8 cellular contexts compared by ENCODE assay signal in the genomic region with DNA sequence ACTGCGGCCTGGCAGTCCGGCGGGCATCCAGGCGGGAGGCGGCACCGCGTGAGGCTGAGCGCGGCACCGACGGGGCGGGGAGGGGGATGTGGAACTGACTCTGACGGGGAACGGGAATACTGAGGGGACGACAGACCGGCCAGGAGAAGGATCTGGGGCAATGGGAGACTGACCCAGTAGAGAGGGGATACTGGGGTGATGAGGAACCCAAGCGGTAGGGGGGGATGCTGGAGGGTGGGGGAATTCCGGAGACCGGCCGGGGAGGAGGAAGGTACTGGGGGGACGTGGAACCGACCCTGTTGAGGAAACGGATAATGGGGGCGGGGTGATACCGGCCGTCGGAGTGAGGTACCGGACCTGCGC. TPM values are rescaled to one million over a fixed set of nuclear protein-coding genes. Genes with fewer than 3 reads are reported as not detected.
DNase-seq lines count a peak whose midpoint lies in the region; ATAC-seq, FAIRE-seq and TF ChIP-seq lines count a peak whose summit lies in the region.

No MANE protein-coding gene starts in this region.

- H3K36me3 ChIP-seq in PC-9 (ENCODE audit: low read depth): 0 out of 2 replicates have a peak, but pooled peaks cover 11% of the 10 kb centered on the region
- H3K36me3 ChIP-seq in K562 (ENCODE audit: control insufficient read depth, insufficient read depth, low read length): peaks cover 17% of the 10 kb centered on the region; the same call in 2 of the 3 replicates
- peaks cover 2% of the 10 kb centered on the region for H3K36me3 ChIP-seq in kidney epithelial cell (ENCODE audit: control insufficient read depth, insufficient read depth, low read length)

- H3K27me3 ChIP-seq in PC-9 (ENCODE audit: insufficient read depth, low read depth): no peaks in the 10 kb centered on the region
- H3K27me3 ChIP-seq in K562 (ENCODE audit: control insufficient read depth in 2 of 2, insufficient read depth in 2 of 2, low read length in 2 of 2): no peaks in the 10 kb centered on the region
- no peaks in the 10 kb centered on the region for H3K27me3 ChIP-seq in kidney epithelial cell (ENCODE audit: control insufficient read depth, insufficient read depth, low read length)

- H3K9me3 ChIP-seq in PC-9 (ENCODE audit: insufficient read depth, low read depth) (no peaks in the 10 kb centered on the region), K562 (replicated peaks; ENCODE audit: control insufficient read depth, insufficient read depth, low read depth, low read length) (no peaks in the 10 kb centered on the region; the same call in 1 of the 2 replicates)

- H3K4me3 ChIP-seq in PC-9: peak overlapping the region; percentile 95
- peak overlapping the region; percentile 66 for H3K4me3 ChIP-seq in K562
- H3K4me3 ChIP-seq in kidney epithelial cell (ENCODE audit: low read depth, low read length): peak overlapping the region; percentile 97

- intact Hi-C loops in PC-9 (cut with micrococcal nuclease; ENCODE audit: unreplicated experiment) (no loop called here), K562 (cut with micrococcal nuclease) (no loop called here)

- H3K79me2 ChIP-seq in PC-9 (ENCODE audit: low read depth): peaks cover 75% of the 10 kb centered on the region
- peaks cover 64% of the 10 kb centered on the region for H3K79me2 ChIP-seq in K562 (ENCODE audit: control insufficient read depth, insufficient read depth, low read length)

- H3K27ac ChIP-seq in PC-9 (peak overlapping the region; percentile 95), K562 (ENCODE audit: extremely low read depth, low read depth, low read length) (peak overlapping the region; percentile 76)

- FAIRE-seq in K562 (lab: Jason Lieb, UNC): no peak

- WGBS in K562 (ENCODE audit: insufficient coverage, low coverage, missing lambda C conversion rate): 0% methylated on average over 11 of the region's 29 CpGs

- CTCF ChIA-PET in PC-9 (lab: Charles Lee) (interaction anchor here (0.7 kb wide), 1 partner anchor 10 kb away, joined by 3 read pairs; no protein-coding TSS in a partner anchor), K562 (lab: Yijun Ruan, JAX; ENCODE audit: low intra/inter-chr PET ratio) (no interaction called here)

- H3K4me1 ChIP-seq in PC-9 (replicated peaks; ENCODE audit: insufficient read depth) (peaks cover 19% of the 10 kb centered on the region; the same call in 1 of the 2 replicates), K562 (replicated peaks in 1 of 2; ENCODE audit: control insufficient read depth in 2 of 2, insufficient read depth in 2 of 2, low read length in 2 of 2) (peaks cover 11 to 21% of the 10 kb centered on the region in 2 experiments; a peak in 4 of 5 replicates)

- no peaks in the 10 kb centered on the region for H3K9me2 ChIP-seq in PC-9 (ENCODE audit: insufficient read depth)

- H4K20me1 ChIP-seq in PC-9 (ENCODE audit: insufficient read depth): peaks cover 28% of the 10 kb centered on the region
- peaks cover 12% of the 10 kb centered on the region for H4K20me1 ChIP-seq in K562 (replicated peaks; ENCODE audit: control insufficient read depth, insufficient read depth, low read length)

- H3F3A ChIP-seq in PC-9 (ENCODE audit: insufficient read depth, low read depth): peaks cover 21% of the 10 kb centered on the region

- DNase-seq in Ammon's horn (ENCODE audit: low spot score) (peak; percentile 36), PC-9 (peak in 1 of 2 experiments; percentile 34), K562 (ENCODE audit: extremely low read depth in 1 of 4, low spot score in 3 of 4) (peak; percentile 28 to 58 (median 44)), kidney epithelial cell (ENCODE audit: low read depth) (no peak), NCI-H1436 (lab: John Stamatoyannopoulos, UW) (no peak), NCI-H510A treated with DMSO at 0.1 percent for 48 hours (lab: John Stamatoyannopoulos, UW) (no peak)
- peak; percentile 19 for DNase-seq in stimulated activated CD8-positive, alpha-beta memory T cell treated with anti-CD3 and anti-CD28 coated beads, Interleukin-12 subunit alpha, Interleukin-12 subunit beta, amount 100 ng/mL, for 4 hours (ENCODE audit: low read depth)

- H2AFZ ChIP-seq in PC-9 (peak overlapping the region; percentile 84), K562 (ENCODE audit: low read depth, low read length) (peak overlapping the region; percentile 90)

- no peak for TF ChIP-seq RAD21 in K562 (CRISPR knock-in tag; conservative IDR thresholded peaks at IDR 0.05 in 1 of 2, IDR thresholded peaks at IDR 0.05 in 1 of 2)

- BruUV-seq in PC-9 (replicated peaks; lab: Mats Ljungman, UMichigan) (no TSS peak), K562 (replicated peaks; lab: Mats Ljungman, UMichigan) (no TSS peak)

- H3K4me2 ChIP-seq in PC-9 (peak overlapping the region; percentile 88), K562 (ENCODE audit: insufficient read depth, low read length) (peak overlapping the region; percentile 88)

- in situ Hi-C loops in K562 (cut with MboI): no loop called here

- peak overlapping the region; percentile 98 for H3K9ac ChIP-seq in K562 (ENCODE audit: insufficient read depth in 1 of 2, low read depth in 2 of 2, low read length in 2 of 2)

- peaks cover 3% of the 10 kb centered on the region for H3K9me1 ChIP-seq in K562 (ENCODE audit: control insufficient read depth, insufficient read depth, low read length)

- TF ChIP-seq POLR2A in K562 (conservative IDR thresholded peaks at IDR 0.05): no peak

- POLR2A ChIA-PET in PC-9 (lab: Charles Lee; ENCODE audit: unreplicated experiment): interaction anchor here (0.6 kb wide), 1 partner anchor 555 kb away, joined by 18 read pairs; no protein-coding TSS in a partner anchor
- POLR2A ChIA-PET in K562 (lab: Yijun Ruan, JAX): interaction anchor here (0.7 to 2.4 kb wide), 6 partner anchors 10 to 343 kb away, joined by 3 to 8 read pairs (median 4); partner anchors contain the start of gene CENPP

- ATAC-seq in GM21515 (IDR thresholded peaks at IDR 0.05; ENCODE audit: unreplicated experiment) (peak; percentile 22), K562 (peak; percentile 10)

- no peak for TF ChIP-seq CTCF in PC-9 (conservative IDR thresholded peaks at IDR 0.05)
- TF ChIP-seq CTCF in K562 (IDR thresholded peaks at IDR 0.05 in 2 of 3, conservative IDR thresholded peaks at IDR 0.05 in 1 of 3; ENCODE audit: insufficient read depth in 2 of 3, low read depth in 1 of 3, low read length in 3 of 3): no peak
- TF ChIP-seq CTCF in kidney epithelial cell (IDR thresholded peaks at IDR 0.05; ENCODE audit: insufficient read depth, low read length, poor library complexity, severe bottlenecking): no peak

- no peak for TF ChIP-seq EP300 in K562 (IDR thresholded peaks at IDR 0.05; ENCODE audit: low read length)

TF ChIP-seq in K562, 482 proteins besides CTCF, POLR2A, EP300 and RAD21 (continues in another document):
- no peak for TF ChIP-seq CREBBP (IDR thresholded peaks at IDR 0.05; ENCODE audit: low read depth, low read length)
- no peak for TF ChIP-seq RAD51 (IDR thresholded peaks at IDR 0.05; ENCODE audit: borderline replicate concordance, low read depth)
- no peak for TF ChIP-seq MAFG (tag; conservative IDR thresholded peaks at IDR 0.05)
- no peak for TF ChIP-seq BACH1 (tag; IDR thresholded peaks at IDR 0.05)
- no peak for TF ChIP-seq TCFL5 (CRISPR knock-in tag; conservative IDR thresholded peaks at IDR 0.05)
- peak; percentile 14; the same call in 1 of the 2 replicates for TF ChIP-seq ZFX (CRISPR knock-in tag; IDR thresholded peaks at IDR 0.05)
- no peak for TF ChIP-seq HMGN3 (IDR thresholded peaks at IDR 0.05; ENCODE audit: borderline replicate concordance, extremely low read depth, insufficient read length, low read depth, low read length)
- TF ChIP-seq LARP7 (IDR thresholded peaks at IDR 0.05): no peak
- TF ChIP-seq TARDBP (IDR thresholded peaks at IDR 0.05): no peak
- no peak for TF ChIP-seq ZNF121 (CRISPR knock-in tag; conservative IDR thresholded peaks at IDR 0.05)

RNA-seq across cellular contexts. Expression of gene IPPK, which starts 0.4 kb away (rescaled TPM):
- total RNA-seq in PC-9 (2021): 12.3 TPM in 2 replicates
- total RNA-seq in K562 (2011; cell fraction: chromatin; rRNA removed; ENCODE audit: low replicate concordance): 42.1 and 46.0 TPM in 2 replicates
- total RNA-seq in K562 (2011; cell fraction: nucleolus; rRNA removed): 27.7 and 28.2 TPM in 2 replicates
- total RNA-seq in K562 (2011; cell fraction: nucleoplasm; rRNA removed): 26.2 and 30.0 TPM in 2 replicates
- 11.2 and 11.3 TPM in 2 replicates for total RNA-seq in K562 (2014; rRNA removed)
- 14.2 and 14.5 TPM in 2 replicates for total RNA-seq in K562 (2014; rRNA removed; fragmentation: Illumina TruSeq; extraction: Trizol)
- 11.1 and 11.2 TPM in 2 replicates for total RNA-seq in K562 (2015; rRNA removed; fragmentation: Illumina TruSeq; extraction: Trizol)
- 9.7 and 11.1 TPM in 2 replicates for total RNA-seq in K562 (2021)
- 21.1 and 22.2 TPM in 2 replicates for polyA plus RNA-seq in K562 (2011; rRNA removed)
- polyA plus RNA-seq in K562 (2011; cell fraction: cytosol; rRNA removed): 19.0 and 20.1 TPM in 2 replicates
- 58.7 and 61.8 TPM in 2 replicates for polyA plus RNA-seq in K562 (2011; cell fraction: nucleus; rRNA removed)
- 8.4 and 9.4 TPM in 2 replicates for polyA plus RNA-seq in K562 (2012)
- 15.2 and 16.0 TPM in 2 replicates for polyA plus RNA-seq in K562 (2014; fragmentation: Illumina TruSeq; extraction: Trizol)
- 1 to 10 TPM; 3.1 TPM for polyA plus RNA-seq in K562 (2014; fragmentation: Nextera tagmentation; extraction: Ambion mirVana)
- polyA plus RNA-seq in K562 (2014; rRNA removed): 10.9 and 13.0 TPM in 2 replicates
- polyA minus RNA-seq in K562 (2011; rRNA and poly(A)+ RNA removed): 31.1 and 42.9 TPM in 2 replicates
- polyA minus RNA-seq in K562 (2011; cell fraction: cytosol; rRNA and poly(A)+ RNA removed): 11.0 and 13.6 TPM in 2 replicates
- polyA minus RNA-seq in K562 (2011; cell fraction: nucleus; rRNA and poly(A)+ RNA removed): 10.8 and 11.0 TPM in 2 replicates
- 8.5 and 14.4 TPM in 2 replicates for total RNA-seq in kidney epithelial cell

Comparison
In these comparisons a context has a peak if more than half of its experiments do, and no peak if none do; other contexts are left out.
1. DNase-seq: peak in Ammon's horn (single experiment), K562 (4 of 4) and stimulated activated CD8-positive, alpha-beta memory T cell treated with anti-CD3 and anti-CD28 coated beads, Interleukin-12 subunit alpha, Interleukin-12 subunit beta, amount 100 ng/mL, for 4 hours (single experiment); none in kidney epithelial cell (single experiment), NCI-H1436 (single experiment) and NCI-H510A treated with DMSO at 0.1 percent for 48 hours (single experiment).
2. Peak in every context shown above with its lines, with median percentiles within 50 percentile points of each other: H3K4me3 ChIP-seq.